In genomic region chr5:134141346-134142050, GRCh38 we compare ENCODE assay signal across 10 cellular contexts. TPM values are rescaled to one million over a fixed set of nuclear protein-coding genes. Genes with fewer than 3 reads are reported as not detected.
DNase-seq lines count a peak whose midpoint lies in the region; ATAC-seq, FAIRE-seq and TF ChIP-seq lines count a peak whose summit lies in the region.
"Had no signal": no experiment of that assay in that cellular context is flagged by ENCODE, and none has a peak within 500 bp of the region (broad histone marks: within the 10 kb centered on the region; RNA-seq: fewer than 3 reads in every experiment).

No MANE protein-coding gene starts in this region.

- TF ChIP-seq POLR2A in H54 (IDR thresholded peaks at IDR 0.05; ENCODE audit: low read depth, low read length): no peak

- peaks cover 60% of the 10 kb centered on the region for H3K4me1 Mint-ChIP-seq in stimulated activated memory B cell treated with anti-CD40 and anti-IgM and Interleukin-4, amounts not matched to agents 10 μg/mL and 1 μg/mL and 100 μg/mL, for 72 hours

- no peak for TF ChIP-seq CTCF in RWPE2 (IDR thresholded peaks at IDR 0.05; ENCODE audit: poor library complexity, severe bottlenecking)

- H3K9me3 ChIP-seq in RWPE2 (ENCODE audit: severe bottlenecking): no peaks in the 10 kb centered on the region

- H3K9me3 Mint-ChIP-seq in stimulated activated memory B cell treated with anti-CD40 and anti-IgM and Interleukin-4, amounts not matched to agents 10 μg/mL and 1 μg/mL and 100 μg/mL, for 72 hours: no peaks in the 10 kb centered on the region

- peak overlapping the region; percentile 55 for H3K27ac Mint-ChIP-seq in stimulated activated memory B cell treated with anti-CD40 and anti-IgM and Interleukin-4, amounts not matched to agents 10 μg/mL and 1 μg/mL and 100 μg/mL, for 72 hours

- DNase-seq in activated effector memory CD4-positive, alpha-beta T cell treated with anti-CD3 and anti-CD28 coated beads, Interleukin-2, amount 50 U/mL, for 16 hours: peak; percentile 66
- no peak for DNase-seq in activated effector memory CD4-positive, alpha-beta T cell treated with Interleukin-2 at 50 U/mL for 16 hours
- DNase-seq in RWPE2 (ENCODE audit: low spot score): no peak
- DNase-seq in ecto neural progenitor cell (ENCODE audit: low spot score): peak; percentile 38
- no peak for DNase-seq in cerebellum (ENCODE audit: low spot score)
- no peak for DNase-seq in H54 (ENCODE audit: insufficient read length, low spot score)
- DNase-seq: Calu3, NCI-H2171 treated with DMSO at 0.1 percent for 48 hours had no signal

- no peak for FAIRE-seq in H54 (lab: Jason Lieb, UNC)

- peak overlapping the region; percentile 7 for H3K27ac ChIP-seq in RWPE2 (ENCODE audit: poor library complexity, severe bottlenecking)

- H3K27me3 Mint-ChIP-seq in stimulated activated memory B cell treated with anti-CD40 and anti-IgM and Interleukin-4, amounts not matched to agents 10 μg/mL and 1 μg/mL and 100 μg/mL, for 72 hours: no peaks in the 10 kb centered on the region

- H3K27me3 ChIP-seq in RWPE2 (ENCODE audit: insufficient read depth, poor library complexity, severe bottlenecking): no peaks in the 10 kb centered on the region

- no peak overlapping the region for H3K4me3 ChIP-seq in RWPE2 (ENCODE audit: severe bottlenecking)

- ATAC-seq in RWPE2 (ENCODE audit: low read depth) (no peak; the same call in 2 of the 3 replicates), HG02798 (IDR thresholded peaks at IDR 0.05; ENCODE audit: poor library complexity, unreplicated experiment) (no peak)
- ATAC-seq in stimulated activated memory B cell treated with anti-CD40 and anti-IgM and Interleukin-4, amounts not matched to agents 10 μg/mL and 1 μg/mL and 100 μg/mL, for 72 hours: no peak

- peaks cover 14% of the 10 kb centered on the region for H3K4me1 ChIP-seq in RWPE2 (ENCODE audit: insufficient read depth, poor library complexity, severe bottlenecking)

- peaks cover 24% of the 10 kb centered on the region for H3K36me3 Mint-ChIP-seq in stimulated activated memory B cell treated with anti-CD40 and anti-IgM and Interleukin-4, amounts not matched to agents 10 μg/mL and 1 μg/mL and 100 μg/mL, for 72 hours

- no peak overlapping the region for H3K4me3 Mint-ChIP-seq in stimulated activated memory B cell treated with anti-CD40 and anti-IgM and Interleukin-4, amounts not matched to agents 10 μg/mL and 1 μg/mL and 100 μg/mL, for 72 hours

- H3K36me3 ChIP-seq in RWPE2 (ENCODE audit: low read depth): peaks cover 44% of the 10 kb centered on the region

RNA-seq across cellular contexts. Expression of gene TCF7, which starts 27.0 kb away (rescaled TPM):
- total RNA-seq in cerebellum: 1.5 TPM

RNA-seq across cellular contexts. Expression of gene SKP1, which starts 35.3 kb away (rescaled TPM):
- total RNA-seq in cerebellum: 167 TPM

Comparison
In these comparisons a context has a peak if more than half of its experiments do, and no peak if none do; other contexts are left out.
1. DNase-seq: peak in activated effector memory CD4-positive, alpha-beta T cell treated with anti-CD3 and anti-CD28 coated beads, Interleukin-2, amount 50 U/mL, for 16 hours (single experiment) and ecto neural progenitor cell (single experiment); none in activated effector memory CD4-positive, alpha-beta T cell treated with Interleukin-2 at 50 U/mL for 16 hours (single experiment), RWPE2 (single experiment), cerebellum (single experiment) and H54 (single experiment).